17 cellular contexts compared by ENCODE assay signal in genomic region chr2:204114294-204114693, GRCh38.
DNase-seq lines count a peak whose midpoint lies in the region; ATAC-seq and TF ChIP-seq lines count a peak whose summit lies in the region.
"Had no signal": no experiment of that assay in that cellular context is flagged by ENCODE, and none has a peak within 500 bp of the region (broad histone marks: within the 10 kb centered on the region; RNA-seq: fewer than 3 reads in every experiment).

No MANE protein-coding gene starts in this region.

- H3K4me3 ChIP-seq in heart right ventricle (no peak overlapping the region), liver (ENCODE audit: low read depth in 1 of 3, low read length in 3 of 3) (no peak overlapping the region), spleen (no peak overlapping the region)
- H3K4me3 ChIP-seq: colonic mucosa, suprapubic skin had no signal

- in situ Hi-C loops in GM13976 (cut with MboI; ENCODE audit: low sequenced_read_pairs, unreplicated experiment) = no loop called here

- 46 to 48% methylated on average over 5 of the region's 5 CpGs for WGBS in heart right ventricle, 2 donors
- WGBS in liver = 61% methylated on average over 5 of the region's 5 CpGs
- 19 to 43% (median 28%) methylated on average over 5 of the region's 5 CpGs for WGBS in spleen, 5 donors

- ATAC-seq in heart right ventricle (peak; percentile 27 to 61 (median 44)), Right ventricle myocardium superior (ENCODE audit: poor library complexity) (no peak), GM18909 (IDR thresholded peaks at IDR 0.05; ENCODE audit: poor library complexity, unreplicated experiment) (no peak)

- H3K4me1 ChIP-seq in heart right ventricle (peaks cover 5 to 74% (median 48%) of the 10 kb centered on the region in 9 donors), liver (ENCODE audit: control insufficient read depth in 4 of 4, insufficient read depth in 4 of 4, low read length in 3 of 4) (peaks cover 0 to 23% (median 14%) of the 10 kb centered on the region in 4 donors), spleen (peaks cover 18 to 69% (median 46%) of the 10 kb centered on the region in 6 donors)
- H3K4me1 ChIP-seq: colonic mucosa had no signal

- TF ChIP-seq CTCF in heart right ventricle (IDR thresholded peaks at IDR 0.05) (no peak), liver (IDR thresholded peaks at IDR 0.05; ENCODE audit: low read depth, low read length, missing input control) (no peak), spleen (IDR thresholded peaks at IDR 0.05 in 8 of 11, conservative IDR thresholded peaks at IDR 0.05 in 3 of 11) (no peak), GM13976 (IDR thresholded peaks at IDR 0.05; ENCODE audit: borderline replicate concordance, control extremely low read depth, extremely low read depth, insufficient read depth, missing control alignments) (no peak)

- no peaks in the 10 kb centered on the region for H3K36me3 ChIP-seq in heart right ventricle
- H3K36me3 ChIP-seq in liver (ENCODE audit: control insufficient read depth in 4 of 4, insufficient read depth in 3 of 4, low read depth in 1 of 4, low read length in 3 of 4) = no peaks in the 10 kb centered on the region
- H3K36me3 ChIP-seq in spleen = no peaks in the 10 kb centered on the region
- H3K36me3 ChIP-seq: brain microvascular endothelial cell, colonic mucosa, suprapubic skin had no signal

- no peaks in the 10 kb centered on the region for H3K9me3 ChIP-seq in heart right ventricle
- no peaks in the 10 kb centered on the region for H3K9me3 ChIP-seq in liver (ENCODE audit: control insufficient read depth in 4 of 4, low read length in 3 of 4)
- no peaks in the 10 kb centered on the region for H3K9me3 ChIP-seq in spleen
- H3K9me3 ChIP-seq: colonic mucosa, suprapubic skin had no signal

- DNase-seq in heart right ventricle (peak in 1 of 2 donors; percentile 23), Right ventricle myocardium superior (no peak), dermis microvascular lymphatic vessel endothelial cell (ENCODE audit: low read depth in 2 of 2) (peak; percentile 99), spleen (no peak), GM13976 (ENCODE audit: low spot score) (no peak), DMS53 treated with DMSO at 0.1 percent for 48 hours (lab: John Stamatoyannopoulos, UW; ENCODE audit: unreplicated experiment) (no peak)
- DNase-seq: activated CD4-positive, alpha-beta T cell treated with anti-CD3 and anti-CD28 coated beads, Interleukin-2, amount 10 ng/mL, durations not matched to agents 7 days and 5 days; brain microvascular endothelial cell; colonic mucosa; hypothalamus; NCI-H1417; NCI-H524; occipital lobe; T-cell had no signal

- no peaks in the 10 kb centered on the region for H3K27me3 ChIP-seq in heart right ventricle
- H3K27me3 ChIP-seq in liver (ENCODE audit: control insufficient read depth in 4 of 4, insufficient read depth in 4 of 4, low read length in 3 of 4) = no peaks in the 10 kb centered on the region
- H3K27me3 ChIP-seq in spleen (replicated peaks in 1 of 7) = peaks cover 0 to 17% (median 0%) of the 10 kb centered on the region in 7 donors
- H3K27me3 ChIP-seq: colonic mucosa, suprapubic skin had no signal

- no peak overlapping the region for H3K27ac ChIP-seq in heart right ventricle
- H3K27ac ChIP-seq in liver (ENCODE audit: low read depth in 1 of 2, low read length in 2 of 2) = no peak overlapping the region
- H3K27ac ChIP-seq in spleen = peak overlapping the region in 5 of 8 donors; percentile 54 to 70 (median 66)
- H3K27ac ChIP-seq: brain microvascular endothelial cell, colonic mucosa, suprapubic skin had no signal

- no peak for TF ChIP-seq POLR2A in spleen (IDR thresholded peaks at IDR 0.05)

- no peak overlapping the region for H3K9ac ChIP-seq in liver (ENCODE audit: low read depth in 1 of 2, low read length in 2 of 2)

- TF ChIP-seq RAD21 in liver (IDR thresholded peaks at IDR 0.05) = no peak

- intact Hi-C loops in heart right ventricle (cut with DNase I) (no loop called here), Right ventricle myocardium superior (cut with DNase I) (loop anchor here (10.0 kb wide), 1 partner anchor 61 kb away; no protein-coding TSS in a partner anchor), spleen (cut with DNase I; ENCODE audit: low total_unique reads) (no loop called here)

TF ChIP-seq in liver, 16 proteins besides CTCF, POLR2A, EP300 and RAD21:
- no peak for TF ChIP-seq RXRA (IDR thresholded peaks at IDR 0.05)
- peak; percentile 20 for TF ChIP-seq MAX (IDR thresholded peaks at IDR 0.05)
- peak; percentile 42 for TF ChIP-seq SP1 (IDR thresholded peaks at IDR 0.05)
- peak; percentile 100 for TF ChIP-seq NR2F2 (IDR thresholded peaks at IDR 0.05)

Comparison
In these comparisons a context has a peak if more than half of its experiments do, and no peak if none do; other contexts are left out.
1. ATAC-seq: peak in heart right ventricle (8 of 8); none in Right ventricle myocardium superior (single experiment) and GM18909 (single experiment).
2. DNase-seq: peak in dermis microvascular lymphatic vessel endothelial cell (2 of 2); none in Right ventricle myocardium superior (single experiment), spleen (single experiment), GM13976 (single experiment) and DMS53 treated with DMSO at 0.1 percent for 48 hours (single experiment).
3. H3K27ac ChIP-seq: peak in spleen (5 of 8); none in heart right ventricle (0 of 10) and liver (0 of 2).